Comparison of ENCODE assay signal across 8 cellular contexts in the genomic region with DNA sequence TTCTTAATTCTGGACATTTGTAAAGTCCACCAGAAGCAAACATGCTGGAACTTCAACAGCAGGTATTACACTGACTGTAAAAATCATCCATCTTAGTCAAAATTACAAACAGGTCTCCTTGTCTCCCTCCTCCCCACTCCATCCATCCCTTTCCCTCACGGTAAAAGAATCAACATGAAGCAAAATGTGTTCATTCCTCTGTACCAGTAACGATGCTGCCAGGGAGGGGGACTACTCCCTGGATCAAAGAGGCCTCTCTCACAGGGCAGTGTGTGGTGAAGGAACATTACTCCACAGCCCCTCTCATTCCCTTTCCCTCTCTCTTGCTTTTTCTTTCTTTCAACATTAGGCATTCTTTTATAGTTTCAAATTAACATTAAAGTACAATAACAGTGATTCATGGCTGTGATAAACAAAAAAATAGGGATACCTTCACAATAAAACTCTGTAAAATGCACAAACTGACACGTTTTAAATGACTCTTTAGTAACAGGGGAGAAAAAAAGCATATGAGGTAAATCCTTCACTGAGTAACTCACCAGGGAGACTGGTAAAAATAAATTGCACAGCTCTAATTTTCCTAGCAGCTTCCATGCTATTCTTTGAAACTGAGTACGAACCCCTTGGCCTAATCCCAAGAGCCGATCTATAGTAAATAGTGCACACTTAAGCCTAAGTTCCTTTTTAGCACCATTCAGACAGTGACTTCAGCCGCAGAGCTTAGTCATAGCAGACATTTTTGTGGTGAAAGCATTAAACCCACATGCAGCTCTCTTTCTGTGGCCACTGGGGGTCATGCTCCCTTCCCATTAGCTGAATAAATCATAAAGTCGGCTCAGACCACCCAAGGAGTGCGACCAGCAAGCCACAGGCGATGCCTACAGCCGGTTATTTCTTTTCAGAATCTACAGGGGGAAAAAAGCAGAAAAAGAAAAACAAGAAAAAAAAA.
DNase-seq lines count a peak whose midpoint lies in the region; ATAC-seq, FAIRE-seq and TF ChIP-seq lines count a peak whose summit lies in the region.

No MANE protein-coding gene starts in this region.

- POLR2A ChIA-PET in Panc1 (lab: Charles Lee) = no interaction called here
- POLR2A ChIA-PET in endothelial cell of umbilical vein (lab: Charles Lee) = no interaction called here

- no peak overlapping the region for H2AFZ ChIP-seq in endothelial cell of umbilical vein (ENCODE audit: low read depth, low read length)

- H3K27ac ChIP-seq in Panc1 (ENCODE audit: low read length) (no peak overlapping the region), endothelial cell of umbilical vein (ENCODE audit: insufficient read depth, low read depth, low read length) (peak overlapping the region; percentile 15)

- no TSS peak for BruUV-seq in Panc1 (replicated peaks; lab: Mats Ljungman, UMichigan)
- no TSS peak for BruUV-seq in endothelial cell of umbilical vein (replicated peaks; lab: Mats Ljungman, UMichigan)

- H3K79me2 ChIP-seq in endothelial cell of umbilical vein (ENCODE audit: control insufficient read depth, insufficient read depth, low read length) = no peaks in the 10 kb centered on the region

- FAIRE-seq in D721Med (lab: Jason Lieb, UNC) (peak; percentile 79), endothelial cell of umbilical vein (lab: Jason Lieb, UNC) (peak; percentile 86)

- intact Hi-C loops in Panc1 (cut with micrococcal nuclease; ENCODE audit: unreplicated experiment) = no loop called here
- intact Hi-C loops in endothelial cell of umbilical vein (cut with micrococcal nuclease) = loop anchor here (1.0 to 2.0 kb wide), 3 partner anchors 219 to 292 kb away; no protein-coding TSS in a partner anchor

- CTCF ChIA-PET in Panc1 (lab: Charles Lee) = no interaction called here
- CTCF ChIA-PET in endothelial cell of umbilical vein (lab: Charles Lee) = interaction anchor here (0.6 to 1.4 kb wide), 13 partner anchors 9 to 296 kb away, joined by 3 to 11 read pairs (median 3); no protein-coding TSS in a partner anchor

- dilution Hi-C loops in endothelial cell of umbilical vein (cut with MboI; ENCODE audit: extremely low pct_ligation_motif_present, low sequenced_read_pairs) = no loop called here

- TF ChIP-seq CTCF in D721Med (IDR thresholded peaks at IDR 0.05; ENCODE audit: insufficient read depth, missing control alignments) = peak; percentile 25
- TF ChIP-seq CTCF in Panc1 (IDR thresholded peaks at IDR 0.05) = no peak
- TF ChIP-seq CTCF in endothelial cell of umbilical vein (IDR thresholded peaks at IDR 0.05; ENCODE audit: extremely low read depth in 1 of 2, insufficient read depth in 1 of 2, low read depth in 1 of 2, low read length in 2 of 2) = peak in 1 of 2 donors; percentile 28

- DNase-seq in D721Med (ENCODE audit: insufficient read length, low spot score) = peak; percentile 12
- peak; percentile 9 for DNase-seq in GM19240 (ENCODE audit: insufficient read length, low spot score)
- DNase-seq in Panc1 (ENCODE audit: low read depth, low spot score) = peak; percentile 12
- DNase-seq in endothelial cell of umbilical vein (ENCODE audit: low read depth, low spot score) = peak; percentile 88
- peak; percentile 70 for DNase-seq in retina
- DNase-seq in activated CD4-positive, CD25-positive, alpha-beta regulatory T cell (lab: John Stamatoyannopoulos, UW) = no peak
- no peak for DNase-seq in KG1 (lab: John Stamatoyannopoulos, UW)

- H3K36me3 ChIP-seq in Panc1 (ENCODE audit: control insufficient read depth, insufficient read depth, low read length) = no peaks in the 10 kb centered on the region
- H3K36me3 ChIP-seq in endothelial cell of umbilical vein (ENCODE audit: control insufficient read depth in 2 of 2, extremely low read depth in 1 of 2, insufficient read depth in 2 of 2, low read length in 2 of 2) = no peaks in the 10 kb centered on the region

- H3K9ac ChIP-seq in endothelial cell of umbilical vein (replicated peaks; ENCODE audit: extremely low read depth, insufficient read depth, low read length) = no peak overlapping the region

- H3K4me1 ChIP-seq in Panc1 (ENCODE audit: control insufficient read depth, insufficient read depth, low read length) (no peaks in the 10 kb centered on the region), endothelial cell of umbilical vein (ENCODE audit: control insufficient read depth, extremely low read depth, insufficient read depth, low read length) (peaks cover 16% of the 10 kb centered on the region)

- no peak for TF ChIP-seq POLR2A in endothelial cell of umbilical vein (IDR thresholded peaks at IDR 0.05; ENCODE audit: low read depth, low read length)

- no peaks in the 10 kb centered on the region for H4K20me1 ChIP-seq in endothelial cell of umbilical vein (replicated peaks; ENCODE audit: control insufficient read depth, extremely low read depth, insufficient read depth, low read length)

- H3K27me3 ChIP-seq in Panc1 (ENCODE audit: control insufficient read depth, insufficient read depth, low read length) (no peaks in the 10 kb centered on the region), endothelial cell of umbilical vein (ENCODE audit: control insufficient read depth in 2 of 2, insufficient read depth in 2 of 2, low read length in 2 of 2) (no peaks in the 10 kb centered on the region)

- ATAC-seq in HG03097 (IDR thresholded peaks at IDR 0.05; ENCODE audit: low FRiP score, unreplicated experiment) (peak; percentile 93), Panc1 (no peak)

- H3K9me1 ChIP-seq in endothelial cell of umbilical vein (replicated peaks; ENCODE audit: control insufficient read depth, extremely low read depth, insufficient read depth, low read length) = no peaks in the 10 kb centered on the region

- H3K9me3 ChIP-seq in Panc1 (ENCODE audit: control insufficient read depth, insufficient read depth, low read depth, low read length) (no peaks in the 10 kb centered on the region), endothelial cell of umbilical vein (replicated peaks; ENCODE audit: control insufficient read depth, insufficient read depth, low read length) (no peaks in the 10 kb centered on the region)

- H3K4me3 ChIP-seq in Panc1 (ENCODE audit: low read depth in 2 of 2, low read length in 2 of 2) = no peak overlapping the region
- H3K4me3 ChIP-seq in endothelial cell of umbilical vein (replicated peaks in 1 of 3; ENCODE audit: insufficient read depth in 1 of 3, low read depth in 1 of 3, low read length in 3 of 3) = no peak overlapping the region

- H3K4me2 ChIP-seq in endothelial cell of umbilical vein (ENCODE audit: insufficient read depth, low read length) = peak overlapping the region; percentile 31

- in situ Hi-C loops in Panc1 (cut with HindIII; ENCODE audit: low pct_unique_long_range_greater_than_20kb, low sequenced_read_pairs) = no loop called here

TF ChIP-seq in endothelial cell of umbilical vein, 7 proteins besides CTCF, POLR2A, EP300 and RAD21:
- no peak for TF ChIP-seq EZH2 (IDR thresholded peaks at IDR 0.05; ENCODE audit: borderline replicate concordance, low read depth, low read length, severe bottlenecking)
- no peak for TF ChIP-seq MAX (IDR thresholded peaks at IDR 0.05; ENCODE audit: insufficient read depth, insufficient read length)
- TF ChIP-seq FOS (IDR thresholded peaks at IDR 0.05; ENCODE audit: borderline replicate concordance, insufficient read depth, low read length) = peak; percentile 73
- peak; percentile 23 for TF ChIP-seq GATA2 (IDR thresholded peaks at IDR 0.05; ENCODE audit: insufficient read depth, insufficient read length, low read depth, low read length)
- TF ChIP-seq POLR2AphosphoS5 (IDR thresholded peaks at IDR 0.05; ENCODE audit: insufficient read depth, low read depth, low read length) = peak; percentile 52
- TF ChIP-seq JUN (IDR thresholded peaks at IDR 0.05; ENCODE audit: borderline replicate concordance, insufficient read depth, insufficient read length, low read depth) = no peak

Comparison
In these comparisons a context has a peak if more than half of its experiments do, and no peak if none do; other contexts are left out.
1. DNase-seq: peak in D721Med (single experiment), GM19240 (single experiment), Panc1 (single experiment), endothelial cell of umbilical vein (single experiment) and retina (single experiment); none in activated CD4-positive, CD25-positive, alpha-beta regulatory T cell (0 of 4) and KG1 (single experiment).